ENCODE assay signal across 14 cellular contexts in the genomic region with DNA sequence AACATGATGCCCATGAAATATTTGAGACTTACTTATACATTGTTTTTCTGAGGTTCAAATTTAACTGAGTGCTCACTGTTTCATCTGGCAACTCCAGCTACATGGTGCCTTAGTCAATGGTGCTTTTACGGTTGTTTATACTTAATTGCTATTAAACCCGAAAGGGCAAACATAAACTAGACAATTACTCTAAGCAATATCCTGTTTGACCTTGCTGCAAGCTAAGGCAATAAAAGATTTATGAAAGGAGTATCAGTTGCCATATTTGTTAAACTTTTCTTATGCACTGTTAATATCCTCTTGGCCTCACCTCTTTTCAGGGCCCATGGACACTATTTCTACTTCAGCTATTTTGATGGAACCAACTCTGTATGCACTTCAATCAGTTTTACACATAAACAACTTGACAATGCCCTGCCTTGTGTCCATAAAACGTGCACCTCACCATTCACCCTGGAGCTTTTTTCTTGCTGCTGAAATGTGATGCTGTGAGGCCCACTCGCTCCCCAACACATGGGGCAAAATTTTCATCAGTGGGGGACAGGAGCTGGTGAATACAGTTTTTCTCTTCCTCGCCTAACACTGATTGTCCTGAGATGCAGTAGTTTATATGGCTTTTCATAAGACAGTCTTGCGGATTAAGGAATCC.
"Had no signal": no experiment of that assay in that cellular context is flagged by ENCODE, and none has a peak within 500 bp of the region (broad histone marks: within the 10 kb centered on the region; RNA-seq: fewer than 3 reads in every experiment).

No MANE protein-coding gene starts in this region.

- H3K9me3 ChIP-seq: esophagus muscularis mucosa, heart left ventricle, left ventricle myocardium inferior, pancreas, tibial artery had no signal

- H3K4me3 ChIP-seq: esophagus muscularis mucosa, heart left ventricle, left ventricle myocardium inferior, pancreas, tibial artery had no signal

- ATAC-seq: activated CD8-positive, alpha-beta T cell treated with anti-CD3 and anti-CD28 coated beads, Interleukin-2, amount 10 ng/mL, durations not matched to agents 7 days and 5 days; heart left ventricle; pancreas; stimulated activated effector memory CD8-positive, alpha-beta T cell treated with anti-CD3 and anti-CD28 coated beads, Interleukin-12 subunit alpha, Interleukin-12 subunit beta, amount 100 ng/mL, for 72 hours; WTC11 had no signal

- H3K36me3 Mint-ChIP-seq: WTC11 had no signal

- DNase-seq: activated CD4-positive, alpha-beta T cell treated with anti-CD3 and anti-CD28 coated beads for 48 hours; activated CD8-positive, alpha-beta memory T cell treated with anti-CD3 and anti-CD28 coated beads, Interleukin-2, amount 50 U/mL, for 48 hours; activated CD8-positive, alpha-beta T cell treated with anti-CD3 and anti-CD28 coated beads, Interleukin-2, amount 10 ng/mL, durations not matched to agents 7 days and 5 days; aorta; foreskin fibroblast; heart left ventricle; left ventricle myocardium inferior; mesenchymal stem cell; pancreas; tibial artery had no signal

- H3K36me3 ChIP-seq: esophagus muscularis mucosa, heart left ventricle, left ventricle myocardium inferior, pancreas, tibial artery had no signal

- H3K27me3 ChIP-seq: esophagus muscularis mucosa, heart left ventricle, pancreas, tibial artery had no signal

- H3K4me3 Mint-ChIP-seq: activated CD8-positive, alpha-beta T cell treated with anti-CD3 and anti-CD28 coated beads, Interleukin-2, amount 10 ng/mL, durations not matched to agents 7 days and 5 days; neural crest cell; stimulated activated effector memory CD8-positive, alpha-beta T cell treated with anti-CD3 and anti-CD28 coated beads, Interleukin-12 subunit alpha, Interleukin-12 subunit beta, amount 100 ng/mL, for 72 hours; WTC11 had no signal

- H3K9me3 Mint-ChIP-seq: WTC11 had no signal

- H3K4me1 ChIP-seq: left ventricle myocardium inferior, tibial artery had no signal

- H3K27ac ChIP-seq: esophagus muscularis mucosa, heart left ventricle, left ventricle myocardium inferior, pancreas, tibial artery had no signal

- H3K27ac Mint-ChIP-seq: activated CD8-positive, alpha-beta T cell treated with anti-CD3 and anti-CD28 coated beads, Interleukin-2, amount 10 ng/mL, durations not matched to agents 7 days and 5 days; stimulated activated effector memory CD8-positive, alpha-beta T cell treated with anti-CD3 and anti-CD28 coated beads, Interleukin-12 subunit alpha, Interleukin-12 subunit beta, amount 100 ng/mL, for 72 hours; WTC11 had no signal
